In the genomic region with DNA sequence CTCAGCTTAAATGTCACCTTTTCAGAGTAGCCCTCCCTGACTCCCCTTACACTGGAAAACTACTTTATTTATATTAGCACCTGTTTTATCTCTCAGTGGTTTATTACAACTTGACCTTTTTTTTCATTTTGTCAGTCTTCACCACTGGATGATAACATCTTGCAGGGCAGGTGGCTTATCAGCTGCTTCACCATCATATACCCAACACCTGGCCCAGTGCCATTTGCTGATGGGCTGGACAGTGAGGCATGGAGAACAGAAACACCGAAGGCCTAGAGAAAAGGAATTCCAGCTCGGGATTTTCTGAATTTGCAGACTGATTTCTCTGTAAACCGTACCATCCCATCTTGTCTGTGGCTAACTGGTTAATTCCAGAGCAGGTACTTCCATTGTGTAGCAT, we compare ENCODE assay signal across 27 cellular contexts. TPM values are rescaled to one million over a fixed set of nuclear protein-coding genes. Genes with fewer than 3 reads are reported as not detected.
"Had no signal": no experiment of that assay in that cellular context is flagged by ENCODE, and none has a peak within 500 bp of the region (broad histone marks: within the 10 kb centered on the region; RNA-seq: fewer than 3 reads in every experiment).

No MANE protein-coding gene starts in this region.

- H3K4me1 Mint-ChIP-seq: mesothelial cell of epicardium, naive B cell had no signal

- H3K9me3 Mint-ChIP-seq: dendritic cell treated with granulocyte-macrophage colony-stimulating factor and Interleukin-4, amounts not matched to agents 40 ng/mL and 50 ng/mL, for 4 days; mesothelial cell of epicardium had no signal

- H3K27ac Mint-ChIP-seq: dendritic cell treated with granulocyte-macrophage colony-stimulating factor and Interleukin-4, amounts not matched to agents 40 ng/mL and 50 ng/mL, for 4 days; mesothelial cell of epicardium had no signal

- H3K27me3 ChIP-seq: colonic mucosa, gastrocnemius medialis had no signal

- DNase-seq: colonic mucosa; cortex of kidney; effector CD4-positive, alpha-beta T cell; effector memory CD4-positive, alpha-beta T cell; erythroblast; esophagus squamous epithelium; foreskin fibroblast; foreskin melanocyte; gastrocnemius medialis; glutamatergic neuron; heart right ventricle; hippocampal formation; left cardiac atrium; left lung; left ventricle myocardium superior; lower lobe of right lung; mesenchymal stem cell; mucosa of descending colon; naive B cell had no signal

- H3K4me3 Mint-ChIP-seq: dendritic cell treated with granulocyte-macrophage colony-stimulating factor and Interleukin-4, amounts not matched to agents 40 ng/mL and 50 ng/mL, for 4 days; mesothelial cell of epicardium had no signal

- H3K27ac ChIP-seq: colonic mucosa, epithelial cell of prostate, esophagus squamous epithelium, gastrocnemius medialis, heart right ventricle, left lung, lower lobe of right lung had no signal

- H3K36me3 Mint-ChIP-seq: mesothelial cell of epicardium, naive B cell had no signal

- H3K4me3 ChIP-seq: colonic mucosa, esophagus squamous epithelium, gastrocnemius medialis, heart right ventricle, left lung, lower lobe of right lung, mucosa of descending colon had no signal

RNA-seq across cellular contexts. Expression of gene SORCS3, which starts 48.5 kb away (rescaled TPM):
- total RNA-seq: dermis microvascular lymphatic vessel endothelial cell, esophagus mucosa, esophagus squamous epithelium, gastrocnemius medialis, left cardiac atrium, left lung, lower lobe of right lung, lung microvascular endothelial cell, mesenteric fat pad, myocyte had no signal
